In genomic region chr16:87461466-87461975, GRCh38 we compare ENCODE assay signal across 8 cellular contexts. TPM values are rescaled to one million over a fixed set of nuclear protein-coding genes. Genes with fewer than 3 reads are reported as not detected.
DNase-seq lines count a peak whose midpoint lies in the region; ATAC-seq and TF ChIP-seq lines count a peak whose summit lies in the region.

No MANE protein-coding gene starts in this region.

- H3K4me3 ChIP-seq in OCI-LY7 (ENCODE audit: low read depth, low read length, poor library complexity, severe bottlenecking) = no peak overlapping the region
- H3K4me3 ChIP-seq in dorsolateral prefrontal cortex = peak overlapping the region in 5 of 59 donors; percentile 0 to 27 (median 5)

- TF ChIP-seq CTCF in OCI-LY7 (conservative IDR thresholded peaks at IDR 0.05; ENCODE audit: low read length) (peak; percentile 76), dorsolateral prefrontal cortex (IDR thresholded peaks at IDR 0.05 in 54 of 56, conservative IDR thresholded peaks at IDR 0.05 in 2 of 56; ENCODE audit: low read depth in 1 of 56, partially characterized antibody in 56 of 56) (peak in 12 of 56 donors; percentile 10 to 34 (median 20))

- peak; percentile 87 for DNase-seq in Daoy (ENCODE audit: low read depth)
- peak; percentile 98 for DNase-seq in HT-29 (ENCODE audit: low spot score)
- DNase-seq in OCI-LY7 (ENCODE audit: low spot score) = peak; percentile 59
- DNase-seq in dorsolateral prefrontal cortex = peak in 3 of 10 donors; percentile 38 to 53 (median 43)
- DNase-seq in lung microvascular endothelial cell (ENCODE audit: low read depth in 2 of 2) = peak; percentile 58 to 87
- DNase-seq in KBM-7 = no peak

- no peak overlapping the region for H3K27ac Mint-ChIP-seq in stimulated activated memory B cell treated with anti-CD40 and anti-IgM and Interleukin-4, amounts not matched to agents 10 μg/mL and 1 μg/mL and 100 μg/mL, for 72 hours

- no peak overlapping the region for H3K4me3 Mint-ChIP-seq in stimulated activated memory B cell treated with anti-CD40 and anti-IgM and Interleukin-4, amounts not matched to agents 10 μg/mL and 1 μg/mL and 100 μg/mL, for 72 hours

- H3K4me1 ChIP-seq in OCI-LY7 (ENCODE audit: insufficient read depth, low read length, poor library complexity, severe bottlenecking) = peaks cover 15% of the 10 kb centered on the region

- H3K36me3 Mint-ChIP-seq in stimulated activated memory B cell treated with anti-CD40 and anti-IgM and Interleukin-4, amounts not matched to agents 10 μg/mL and 1 μg/mL and 100 μg/mL, for 72 hours = no peaks in the 10 kb centered on the region

- peaks cover 38% of the 10 kb centered on the region for H3K4me1 Mint-ChIP-seq in stimulated activated memory B cell treated with anti-CD40 and anti-IgM and Interleukin-4, amounts not matched to agents 10 μg/mL and 1 μg/mL and 100 μg/mL, for 72 hours

- no peak overlapping the region for H2AFZ ChIP-seq in OCI-LY7 (ENCODE audit: low read length)

- H3K27me3 ChIP-seq in dorsolateral prefrontal cortex = no peaks in the 10 kb centered on the region

- H3K36me3 ChIP-seq in OCI-LY7 (ENCODE audit: insufficient read depth, low read length) = peaks cover 15% of the 10 kb centered on the region; the same call in 1 of the 2 replicates

- in situ Hi-C loops in KBM-7 (cut with MboI; ENCODE audit: low pct_unique_long_range_greater_than_20kb, low sequenced_read_pairs) = no loop called here

- POLR2A ChIA-PET in OCI-LY7 (lab: Charles Lee) = interaction anchor here (0.7 kb wide), 1 partner anchor 42 kb away, joined by 4 read pairs; no protein-coding TSS in a partner anchor

- intact Hi-C loops in OCI-LY7 (cut with micrococcal nuclease; ENCODE audit: unreplicated experiment) = loop anchor here (1.0 kb wide), 1 partner anchor 174 kb away; no protein-coding TSS in a partner anchor
- intact Hi-C loops in dorsolateral prefrontal cortex (cut with DNase I) = no loop called here

- no peak overlapping the region for H3K4me2 ChIP-seq in OCI-LY7 (ENCODE audit: low read length)

- H4K20me1 ChIP-seq in OCI-LY7 (ENCODE audit: insufficient read depth, low read length) = no peaks in the 10 kb centered on the region

- H3K27ac ChIP-seq in OCI-LY7 (ENCODE audit: low read depth, low read length, poor library complexity, severe bottlenecking) = no peak overlapping the region
- H3K27ac ChIP-seq in dorsolateral prefrontal cortex = peak overlapping the region in 31 of 59 donors; percentile 2 to 67 (median 36)

- no peaks in the 10 kb centered on the region for H3K27me3 Mint-ChIP-seq in stimulated activated memory B cell treated with anti-CD40 and anti-IgM and Interleukin-4, amounts not matched to agents 10 μg/mL and 1 μg/mL and 100 μg/mL, for 72 hours

- H3K9me3 Mint-ChIP-seq in stimulated activated memory B cell treated with anti-CD40 and anti-IgM and Interleukin-4, amounts not matched to agents 10 μg/mL and 1 μg/mL and 100 μg/mL, for 72 hours = no peaks in the 10 kb centered on the region

- CTCF ChIA-PET in OCI-LY7 (lab: Charles Lee; ENCODE audit: unreplicated experiment) = no interaction called here

- ATAC-seq in stimulated activated memory B cell treated with anti-CD40 and anti-IgM and Interleukin-4, amounts not matched to agents 10 μg/mL and 1 μg/mL and 100 μg/mL, for 72 hours = no peak
- no peak for ATAC-seq in GM18870 (IDR thresholded peaks at IDR 0.05; ENCODE audit: unreplicated experiment)

- BruUV-seq in OCI-LY7 (replicated peaks; lab: Mats Ljungman, UMichigan) = no TSS peak

- H3K79me2 ChIP-seq in OCI-LY7 (ENCODE audit: insufficient read depth, low read depth, low read length) = no peaks in the 10 kb centered on the region

- H3K9me3 ChIP-seq in OCI-LY7 (ENCODE audit: low read length) = no peaks in the 10 kb centered on the region

- H3K9me2 ChIP-seq in OCI-LY7 (ENCODE audit: insufficient read depth, low read length) = no peaks in the 10 kb centered on the region

RNA-seq across cellular contexts. Expression of gene ZCCHC14, which starts 31.3 kb away (rescaled TPM):
- total RNA-seq in Daoy (2014; rRNA removed; shearing (Covaris generic)) = 3.0 and 4.2 TPM in 2 replicates
- total RNA-seq in HT-29 (2014; rRNA removed; shearing (Covaris generic)) = 8.6 and 13.8 TPM in 2 replicates
- total RNA-seq in OCI-LY7 (2014; rRNA removed; shearing (Covaris generic)) = 6.0 and 8.5 TPM in 2 replicates
- total RNA-seq in OCI-LY7 (2022) (17.1 and 19.6 TPM in 2 replicates), dorsolateral prefrontal cortex (10 to 100 TPM; 25.1 to 60.3 (median 37.0) TPM), lung microvascular endothelial cell (5.8 and 6.1 TPM in 2 replicates)
